In genomic region chr4:122003335-122003734, GRCh38 we compare ENCODE assay signal across 1 cellular context.
TF ChIP-seq lines count a peak whose summit lies in the region.

No MANE protein-coding gene starts in this region.

TF ChIP-seq in HepG2, 621 proteins besides CTCF, POLR2A, EP300 and RAD21 (continued from another document and continues in another):
- no peak for TF ChIP-seq LRRFIP1 (CRISPR knock-in tag; conservative IDR thresholded peaks at IDR 0.05)
- no peak for TF ChIP-seq CCAR2 (optimal IDR thresholded peaks at IDR 0.05; ENCODE audit: low read depth, low read length)
- no peak for TF ChIP-seq ZFX (CRISPR knock-in tag; IDR thresholded peaks at IDR 0.05; ENCODE audit: low read depth)
- TF ChIP-seq THAP9 (CRISPR knock-in tag; IDR thresholded peaks at IDR 0.05; ENCODE audit: borderline replicate concordance) = no peak
- no peak for TF ChIP-seq FOXA1 (IDR thresholded peaks at IDR 0.05)
- TF ChIP-seq FOXA1 (CRISPR knock-in tag; IDR thresholded peaks at IDR 0.05) = 0 out of 2 replicates have a peak, but pooled peaks have one; percentile 22
- TF ChIP-seq ZNF451 (CRISPR knock-in tag; IDR thresholded peaks at IDR 0.05) = no peak
- TF ChIP-seq ZNF225 (CRISPR knock-in tag; IDR thresholded peaks at IDR 0.05) = no peak
- TF ChIP-seq ZNF512B (CRISPR knock-in tag; IDR thresholded peaks at IDR 0.05; ENCODE audit: borderline replicate concordance) = no peak
- no peak for TF ChIP-seq ARID4A (CRISPR knock-in tag; IDR thresholded peaks at IDR 0.05; ENCODE audit: borderline replicate concordance)
- TF ChIP-seq HNRNPUL1 (IDR thresholded peaks at IDR 0.05; ENCODE audit: low read depth, low read length) = no peak
- no peak for TF ChIP-seq ZSCAN30 (CRISPR knock-in tag; IDR thresholded peaks at IDR 0.05)
- no peak for TF ChIP-seq ZNF609 (CRISPR knock-in tag; IDR thresholded peaks at IDR 0.05; ENCODE audit: borderline replicate concordance)
- TF ChIP-seq ZNF749 (CRISPR knock-in tag; IDR thresholded peaks at IDR 0.05; ENCODE audit: borderline replicate concordance) = no peak
- no peak for TF ChIP-seq PPARG (CRISPR knock-in tag; conservative IDR thresholded peaks at IDR 0.05)
- TF ChIP-seq ZNF691 (CRISPR knock-in tag; IDR thresholded peaks at IDR 0.05; ENCODE audit: borderline replicate concordance, low read depth) = no peak
- TF ChIP-seq DRAP1 (CRISPR knock-in tag; IDR thresholded peaks at IDR 0.05) = no peak
- TF ChIP-seq KIAA2018 (CRISPR knock-in tag; IDR thresholded peaks at IDR 0.05; ENCODE audit: borderline replicate concordance) = no peak
- TF ChIP-seq MAX (IDR thresholded peaks at IDR 0.05) = no peak
- TF ChIP-seq SNAPC5 (CRISPR knock-in tag; IDR thresholded peaks at IDR 0.05; ENCODE audit: borderline replicate concordance) = no peak
- TF ChIP-seq WIZ (CRISPR knock-in tag; IDR thresholded peaks at IDR 0.05) = no peak
- TF ChIP-seq TAF1 (CRISPR knock-in tag; IDR thresholded peaks at IDR 0.05) = no peak
- no peak for TF ChIP-seq FOXK2 (IDR thresholded peaks at IDR 0.05)
